In the genomic region with DNA sequence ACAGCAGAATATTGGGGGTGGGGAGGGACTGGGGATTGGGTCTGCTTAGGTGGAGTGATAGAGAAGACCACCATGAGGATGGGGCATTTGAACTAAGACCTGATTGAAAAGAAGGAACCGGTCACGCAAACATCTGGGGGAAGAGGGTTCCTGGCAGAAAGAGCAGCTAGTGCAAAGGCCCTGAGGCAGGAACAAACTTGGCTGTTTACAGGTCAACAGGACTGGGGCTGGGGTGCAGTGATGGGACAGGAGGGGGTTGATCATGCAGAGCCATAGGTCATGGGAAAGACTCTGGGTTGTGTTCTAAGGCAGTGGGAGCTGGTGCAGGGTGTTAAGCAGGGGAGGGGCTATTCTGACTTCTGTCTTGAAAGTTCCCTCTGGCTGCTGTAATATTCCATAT, we compare ENCODE assay signal across 17 cellular contexts. TPM values are rescaled to one million over a fixed set of nuclear protein-coding genes. Genes with fewer than 3 reads are reported as not detected.
A peak's percentile ranks its signal among the peaks of the same experiment; 100 is the strongest.
DNase-seq lines count a peak whose midpoint lies in the region; ATAC-seq, FAIRE-seq and TF ChIP-seq lines count a peak whose summit lies in the region.
"Had no signal": no experiment of that assay in that cellular context is flagged by ENCODE, and none has a peak within 500 bp of the region (broad histone marks: within the 10 kb centered on the region; RNA-seq: fewer than 3 reads in every experiment).

No MANE protein-coding gene starts in this region.

- TF ChIP-seq CTCF in PC-9 (conservative IDR thresholded peaks at IDR 0.05) (no peak), K562 (IDR thresholded peaks at IDR 0.05 in 2 of 3, conservative IDR thresholded peaks at IDR 0.05 in 1 of 3; ENCODE audit: insufficient read depth in 2 of 3, low read depth in 1 of 3, low read length in 3 of 3) (no peak), progenitor cell of endocrine pancreas (IDR thresholded peaks at IDR 0.05; ENCODE audit: unreplicated experiment) (no peak)

- ATAC-seq in K562: no peak

- CTCF ChIA-PET in PC-9 (lab: Charles Lee): no interaction called here
- CTCF ChIA-PET in K562 (lab: Yijun Ruan, JAX; ENCODE audit: low intra/inter-chr PET ratio): no interaction called here

- H3K9me2 ChIP-seq in PC-9 (ENCODE audit: insufficient read depth): no peaks in the 10 kb centered on the region

- POLR2A ChIA-PET in PC-9 (lab: Charles Lee; ENCODE audit: unreplicated experiment) (no interaction called here), K562 (lab: Yijun Ruan, JAX) (interaction anchor here (0.6 to 2.2 kb wide), 5 partner anchors 11 to 51 kb away, joined by 3 to 9 read pairs (median 5); no protein-coding TSS in a partner anchor)

- H4K20me1 ChIP-seq in PC-9 (ENCODE audit: insufficient read depth): no peaks in the 10 kb centered on the region
- H4K20me1 ChIP-seq in K562 (replicated peaks; ENCODE audit: control insufficient read depth, insufficient read depth, low read length): no peaks in the 10 kb centered on the region

- H3K4me3 ChIP-seq in PC-9: no peak overlapping the region
- no peak overlapping the region for H3K4me3 ChIP-seq in K562
- H3K4me3 ChIP-seq: thyroid gland had no signal

- BruUV-seq in PC-9 (replicated peaks; lab: Mats Ljungman, UMichigan) (no TSS peak), K562 (replicated peaks; lab: Mats Ljungman, UMichigan) (no TSS peak)

- H3K9me1 ChIP-seq in K562 (ENCODE audit: control insufficient read depth, insufficient read depth, low read length): no peaks in the 10 kb centered on the region

- H3F3A ChIP-seq in PC-9 (ENCODE audit: insufficient read depth, low read depth): peaks cover 15% of the 10 kb centered on the region; the same call in 1 of the 2 replicates

- intact Hi-C loops in PC-9 (cut with micrococcal nuclease; ENCODE audit: unreplicated experiment): no loop called here
- intact Hi-C loops in K562 (cut with micrococcal nuclease): loop anchor here (5.0 kb wide), 1 partner anchor 47 kb away; no protein-coding TSS in a partner anchor

- H3K79me2 ChIP-seq in PC-9 (ENCODE audit: low read depth): peaks cover 37% of the 10 kb centered on the region
- peaks cover 24% of the 10 kb centered on the region for H3K79me2 ChIP-seq in K562 (ENCODE audit: control insufficient read depth, insufficient read depth, low read length)

- TF ChIP-seq POLR2A in K562 (conservative IDR thresholded peaks at IDR 0.05): no peak

- H3K9me3 Mint-ChIP-seq in progenitor cell of endocrine pancreas (ENCODE audit: low read depth): no peaks in the 10 kb centered on the region

- no peak for TF ChIP-seq EP300 in K562 (IDR thresholded peaks at IDR 0.05; ENCODE audit: low read length)

- no peak overlapping the region for H3K9ac ChIP-seq in K562 (ENCODE audit: insufficient read depth in 1 of 2, low read depth in 2 of 2, low read length in 2 of 2)
- H3K9ac ChIP-seq: parathyroid adenoma had no signal

- no peaks in the 10 kb centered on the region for H3K27me3 ChIP-seq in PC-9 (ENCODE audit: insufficient read depth, low read depth)
- H3K27me3 ChIP-seq in K562 (ENCODE audit: control insufficient read depth in 2 of 2, insufficient read depth in 2 of 2, low read length in 2 of 2): no peaks in the 10 kb centered on the region
- H3K27me3 ChIP-seq: thyroid gland had no signal

- no peak for TF ChIP-seq RAD21 in K562 (CRISPR knock-in tag; conservative IDR thresholded peaks at IDR 0.05 in 1 of 2, IDR thresholded peaks at IDR 0.05 in 1 of 2)

- H3K27ac ChIP-seq in PC-9 (no peak overlapping the region), K562 (ENCODE audit: extremely low read depth, low read depth, low read length) (no peak overlapping the region)
- H3K27ac ChIP-seq: lower lobe of right lung, parathyroid adenoma, thyroid gland had no signal

- H3K9me3 ChIP-seq in PC-9 (ENCODE audit: insufficient read depth, low read depth): no peaks in the 10 kb centered on the region
- H3K9me3 ChIP-seq in K562 (replicated peaks; ENCODE audit: control insufficient read depth, insufficient read depth, low read depth, low read length): no peaks in the 10 kb centered on the region
- H3K9me3 ChIP-seq: lower lobe of right lung, thyroid gland had no signal

- H3K4me2 ChIP-seq in PC-9 (peak overlapping the region; percentile 87), K562 (ENCODE audit: insufficient read depth, low read length) (no peak overlapping the region)

- H2AFZ ChIP-seq in PC-9 (no peak overlapping the region), K562 (ENCODE audit: low read depth, low read length) (no peak overlapping the region)
- H2AFZ ChIP-seq: parathyroid adenoma had no signal

- 0 out of 2 replicates have a peak, but pooled peaks cover 13% of the 10 kb centered on the region for H3K36me3 ChIP-seq in PC-9 (ENCODE audit: low read depth)
- H3K36me3 ChIP-seq in K562 (ENCODE audit: control insufficient read depth, insufficient read depth, low read length): peaks cover 34% of the 10 kb centered on the region; the same call in 2 of the 3 replicates

- H3K27ac Mint-ChIP-seq in progenitor cell of endocrine pancreas: peak overlapping the region; percentile 86

- H3K4me3 Mint-ChIP-seq in progenitor cell of endocrine pancreas (ENCODE audit: low read depth): peak overlapping the region; percentile 44

- WGBS in K562 (ENCODE audit: insufficient coverage, low coverage, missing lambda C conversion rate): no CpG with 5 or more reads among the region's 2 CpGs

- peak; percentile 12 for DNase-seq in activated T-cell treated with anti-CD3 and anti-CD28 coated beads, Interleukin-2, amount 50 U/mL, for 1 hour
- no peak for DNase-seq in activated T-cell treated with anti-CD3 and anti-CD28 coated beads for 4 hours
- no peak for DNase-seq in PC-9
- DNase-seq in K562 (ENCODE audit: extremely low read depth in 1 of 4, low spot score in 3 of 4): no peak
- DNase-seq in progenitor cell of endocrine pancreas (ENCODE audit: low spot score, unreplicated experiment): no peak
- DNase-seq in nucleus accumbens (lab: John Stamatoyannopoulos, UW): no peak
- DNase-seq in NCI-H187 (lab: John Stamatoyannopoulos, UW): no peak
- no peak for DNase-seq in NCI-H2107 (lab: John Stamatoyannopoulos, UW)
- DNase-seq: Calu3; dermis blood vessel endothelial cell; lower lobe of right lung; NCI-H1436; NCI-H510A; stimulated activated CD4-positive, alpha-beta T cell treated with anti-CD3 and anti-CD28 coated beads, Interleukin-12 subunit alpha, Interleukin-12 subunit beta, amount 100 ng/mL, for 4 hours; thyroid gland had no signal

- no peak for FAIRE-seq in K562 (lab: Jason Lieb, UNC)
- FAIRE-seq: RCC 7860 had no signal

- in situ Hi-C loops in K562 (cut with MboI): no loop called here

- peaks cover 9% of the 10 kb centered on the region for H3K36me3 Mint-ChIP-seq in progenitor cell of endocrine pancreas (ENCODE audit: insufficient read depth)

- H3K4me1 ChIP-seq in PC-9 (replicated peaks; ENCODE audit: insufficient read depth) (peaks cover 10% of the 10 kb centered on the region), K562 (replicated peaks in 1 of 2; ENCODE audit: control insufficient read depth in 2 of 2, insufficient read depth in 2 of 2, low read length in 2 of 2) (peaks cover 3 to 13% of the 10 kb centered on the region in 2 experiments; a peak in 4 of 5 replicates)

- H3K4me1 Mint-ChIP-seq in progenitor cell of endocrine pancreas (ENCODE audit: low read depth): peaks cover 10% of the 10 kb centered on the region

- H3K27me3 Mint-ChIP-seq in progenitor cell of endocrine pancreas: no peaks in the 10 kb centered on the region

RNA-seq across cellular contexts. Expression of a gene that starts 1.9 kb away (rescaled TPM):
- total RNA-seq in PC-9 (2021) (62.4 and 66.9 TPM in 2 replicates), K562 (2014; rRNA removed) (30.5 and 43.1 TPM in 2 replicates), K562 (2014; rRNA removed; fragmentation: Illumina TruSeq; extraction: Trizol) (18.0 and 19.3 TPM in 2 replicates), K562 (2015; rRNA removed; fragmentation: Illumina TruSeq; extraction: Trizol) (29.1 and 30.2 TPM in 2 replicates), K562 (2021) (36.7 and 37.9 TPM in 2 replicates), progenitor cell of endocrine pancreas (42.9 and 49.3 TPM in 2 replicates)
- total RNA-seq in K562 (2011; cell fraction: chromatin; rRNA removed; ENCODE audit: low replicate concordance): 53.7 and 130 TPM in 2 replicates
- 88.3 and 90.6 TPM in 2 replicates for total RNA-seq in K562 (2011; cell fraction: nucleolus; rRNA removed)
- total RNA-seq in K562 (2011; cell fraction: nucleoplasm; rRNA removed): 71.2 and 72.4 TPM in 2 replicates
- polyA plus RNA-seq in K562 (2011; rRNA removed) (19.0 and 25.2 TPM in 2 replicates), K562 (2014; fragmentation: Illumina TruSeq; extraction: Trizol) (29.7 and 34.7 TPM in 2 replicates), K562 (2014; fragmentation: Nextera tagmentation; extraction: Ambion mirVana) (10 to 100 TPM in 1 of 2 experiments, 1 to 10 TPM in 1; 6.6 to 16.4 TPM), K562 (2014; rRNA removed) (26.1 and 27.5 TPM in 2 replicates)
- 21.7 and 32.1 TPM in 2 replicates for polyA plus RNA-seq in K562 (2011; cell fraction: cytosol; rRNA removed)
- 65.6 and 92.4 TPM in 2 replicates for polyA plus RNA-seq in K562 (2011; cell fraction: nucleus; rRNA removed)
- polyA plus RNA-seq in K562 (2012): 24.0 and 30.6 TPM in 2 replicates
- 21.8 and 30.6 TPM in 2 replicates for polyA minus RNA-seq in K562 (2011; rRNA and poly(A)+ RNA removed)
- polyA minus RNA-seq in K562 (2011; cell fraction: cytosol; rRNA and poly(A)+ RNA removed): 21.8 and 23.7 TPM in 2 replicates
- 34.2 and 38.4 TPM in 2 replicates for polyA minus RNA-seq in K562 (2011; cell fraction: nucleus; rRNA and poly(A)+ RNA removed)

RNA-seq across cellular contexts. Expression of a gene that starts 18.9 kb away (rescaled TPM):
- total RNA-seq in PC-9 (2021) (3.5 and 4.9 TPM in 2 replicates), K562 (2014; rRNA removed) (0.04 and 0.05 TPM in 2 replicates), K562 (2014; rRNA removed; fragmentation: Illumina TruSeq; extraction: Trizol) (0.10 and 0.11 TPM in 2 replicates), K562 (2015; rRNA removed; fragmentation: Illumina TruSeq; extraction: Trizol) (0.07 TPM in 1 of 2 replicates, not detected in the other), K562 (2021) (0.18 and 0.47 TPM in 2 replicates), progenitor cell of endocrine pancreas (3.3 and 3.9 TPM in 2 replicates)
- total RNA-seq in K562 (2011; cell fraction: chromatin; rRNA removed; ENCODE audit: low replicate concordance): 2.5 and 4.5 TPM in 2 replicates
- total RNA-seq in K562 (2011; cell fraction: nucleolus; rRNA removed): 3.2 TPM in 2 replicates
- 1.9 and 2.8 TPM in 2 replicates for total RNA-seq in K562 (2011; cell fraction: nucleoplasm; rRNA removed)
- polyA plus RNA-seq in K562 (2011; rRNA removed) (0.88 and 1.1 TPM in 2 replicates), K562 (2014; fragmentation: Illumina TruSeq; extraction: Trizol) (0.39 and 0.40 TPM in 2 replicates), K562 (2014; fragmentation: Nextera tagmentation; extraction: Ambion mirVana) (under 1 TPM in 1 of 2 experiments, not detected in 1; 0.11 TPM), K562 (2014; rRNA removed) (0.19 and 1.1 TPM in 2 replicates)
- polyA plus RNA-seq in K562 (2011; cell fraction: cytosol; rRNA removed): 0.91 and 1.2 TPM in 2 replicates
- 4.6 and 6.4 TPM in 2 replicates for polyA plus RNA-seq in K562 (2011; cell fraction: nucleus; rRNA removed)
- polyA plus RNA-seq in K562 (2012): 0.36 and 0.96 TPM in 2 replicates
- polyA minus RNA-seq in K562 (2011; rRNA and poly(A)+ RNA removed): 0.27 and 0.32 TPM in 2 replicates
- 0.46 and 0.67 TPM in 2 replicates for polyA minus RNA-seq in K562 (2011; cell fraction: cytosol; rRNA and poly(A)+ RNA removed)
- 0.89 and 1.2 TPM in 2 replicates for polyA minus RNA-seq in K562 (2011; cell fraction: nucleus; rRNA and poly(A)+ RNA removed)

RNA-seq across cellular contexts. Expression of a gene that starts 50.4 kb away (rescaled TPM):
- total RNA-seq in PC-9 (2021): 16.9 and 19.0 TPM in 2 replicates
- 6.8 and 7.2 TPM in 2 replicates for total RNA-seq in K562 (2011; cell fraction: chromatin; rRNA removed; ENCODE audit: low replicate concordance)
- 5.8 and 6.8 TPM in 2 replicates for total RNA-seq in K562 (2011; cell fraction: nucleolus; rRNA removed)
- 9.2 and 13.9 TPM in 2 replicates for total RNA-seq in K562 (2011; cell fraction: nucleoplasm; rRNA removed)
- total RNA-seq in K562 (2014; rRNA removed): 2.8 and 2.9 TPM in 2 replicates
- 3.7 and 4.1 TPM in 2 replicates for total RNA-seq in K562 (2014; rRNA removed; fragmentation: Illumina TruSeq; extraction: Trizol)
- total RNA-seq in K562 (2015; rRNA removed; fragmentation: Illumina TruSeq; extraction: Trizol): 3.3 TPM in 2 replicates
- 4.8 and 6.4 TPM in 2 replicates for total RNA-seq in K562 (2021)
- polyA plus RNA-seq in K562 (2011; rRNA removed): 5.9 and 6.6 TPM in 2 replicates
- 3.1 and 5.5 TPM in 2 replicates for polyA plus RNA-seq in K562 (2011; cell fraction: cytosol; rRNA removed)
- 5.2 and 6.2 TPM in 2 replicates for polyA plus RNA-seq in K562 (2011; cell fraction: nucleus; rRNA removed)
- 5.2 and 6.2 TPM in 2 replicates for polyA plus RNA-seq in K562 (2012)
- polyA plus RNA-seq in K562 (2014; fragmentation: Illumina TruSeq; extraction: Trizol): 5.9 TPM in 2 replicates
- polyA plus RNA-seq in K562 (2014; fragmentation: Nextera tagmentation; extraction: Ambion mirVana): 1 to 10 TPM; 1.2 to 1.3 TPM
- 3.3 and 4.2 TPM in 2 replicates for polyA plus RNA-seq in K562 (2014; rRNA removed)
- polyA minus RNA-seq in K562 (2011; rRNA and poly(A)+ RNA removed): 7.7 and 11.4 TPM in 2 replicates
- 4.1 and 5.4 TPM in 2 replicates for polyA minus RNA-seq in K562 (2011; cell fraction: cytosol; rRNA and poly(A)+ RNA removed)
- 2.7 TPM in 2 replicates for polyA minus RNA-seq in K562 (2011; cell fraction: nucleus; rRNA and poly(A)+ RNA removed)
- 10.2 and 12.1 TPM in 2 replicates for total RNA-seq in progenitor cell of endocrine pancreas

RNA-seq across cellular contexts. Expression of a gene that starts 50.6 kb away (rescaled TPM):
- total RNA-seq in PC-9 (2021) (44.5 and 61.7 TPM in 2 replicates), K562 (2014; rRNA removed) (11.3 and 19.6 TPM in 2 replicates), K562 (2014; rRNA removed; fragmentation: Illumina TruSeq; extraction: Trizol) (9.4 and 11.4 TPM in 2 replicates), K562 (2015; rRNA removed; fragmentation: Illumina TruSeq; extraction: Trizol) (11.3 and 12.4 TPM in 2 replicates), K562 (2021) (19.2 and 22.5 TPM in 2 replicates), progenitor cell of endocrine pancreas (25.3 and 31.5 TPM in 2 replicates)
- 34.0 and 74.5 TPM in 2 replicates for total RNA-seq in K562 (2011; cell fraction: chromatin; rRNA removed; ENCODE audit: low replicate concordance)
- 53.3 and 57.9 TPM in 2 replicates for total RNA-seq in K562 (2011; cell fraction: nucleolus; rRNA removed)
- 40.1 and 41.6 TPM in 2 replicates for total RNA-seq in K562 (2011; cell fraction: nucleoplasm; rRNA removed)
- polyA plus RNA-seq in K562 (2011; rRNA removed) (10.5 and 12.2 TPM in 2 replicates), K562 (2014; fragmentation: Illumina TruSeq; extraction: Trizol) (15.0 and 17.4 TPM in 2 replicates), K562 (2014; fragmentation: Nextera tagmentation; extraction: Ambion mirVana) (1 to 10 TPM; 2.1 to 6.4 TPM), K562 (2014; rRNA removed) (11.3 and 16.2 TPM in 2 replicates)
- 8.8 and 13.7 TPM in 2 replicates for polyA plus RNA-seq in K562 (2011; cell fraction: cytosol; rRNA removed)
- 37.0 and 44.6 TPM in 2 replicates for polyA plus RNA-seq in K562 (2011; cell fraction: nucleus; rRNA removed)
- 12.7 and 14.7 TPM in 2 replicates for polyA plus RNA-seq in K562 (2012)
- 10.4 and 17.1 TPM in 2 replicates for polyA minus RNA-seq in K562 (2011; rRNA and poly(A)+ RNA removed)
- polyA minus RNA-seq in K562 (2011; cell fraction: cytosol; rRNA and poly(A)+ RNA removed): 6.6 and 9.9 TPM in 2 replicates
- polyA minus RNA-seq in K562 (2011; cell fraction: nucleus; rRNA and poly(A)+ RNA removed): 10.0 and 10.9 TPM in 2 replicates
